9 cellular contexts compared by ENCODE assay signal in genomic region chr21:30434033-30434631, GRCh38. TPM values are rescaled to one million over a fixed set of nuclear protein-coding genes. Genes with fewer than 3 reads are reported as not detected.
DNase-seq lines count a peak whose midpoint lies in the region; ATAC-seq, FAIRE-seq and TF ChIP-seq lines count a peak whose summit lies in the region.
"Had no signal": no experiment of that assay in that cellular context is flagged by ENCODE, and none has a peak within 500 bp of the region (broad histone marks: within the 10 kb centered on the region; RNA-seq: fewer than 3 reads in every experiment).

No MANE protein-coding gene starts in this region.

- DNase-seq in D721Med (ENCODE audit: insufficient read length, low spot score) (no peak), GM23338 (ENCODE audit: low spot score) (peak; percentile 86), NCI-H524 (lab: John Stamatoyannopoulos, UW) (peak; percentile 18 to 55), astrocyte of the hippocampus (ENCODE audit: low read depth, low spot score) (peak; percentile 37), HepG2 (ENCODE audit: low spot score) (no peak)
- DNase-seq in central memory CD4-positive, alpha-beta T cell = no peak
- no peak for DNase-seq in activated T-helper 2 cell treated with anti-CD3 and anti-CD28 coated beads, Interferon-gamma antibody, Interleukin-2, Interleukin-4, amounts not matched to agents 10 μg/mL and 5 μg/mL and 100 μg/mL, durations not matched to agents 14 hours and 24 hours and 36 hours (ENCODE audit: low spot score)

- no peaks in the 10 kb centered on the region for H3K27me3 ChIP-seq in GM23338 (ENCODE audit: insufficient read depth)
- no peaks in the 10 kb centered on the region for H3K27me3 ChIP-seq in HepG2 (ENCODE audit: control insufficient read depth in 1 of 2, insufficient read depth in 2 of 2, low read length in 2 of 2)

- no peaks in the 10 kb centered on the region for H3K36me3 ChIP-seq in GM23338 (ENCODE audit: insufficient read depth)
- H3K36me3 ChIP-seq in HepG2 (replicated peaks in 1 of 2; ENCODE audit: control insufficient read depth in 1 of 2, insufficient read depth in 2 of 2, low read length in 2 of 2) = no peaks in the 10 kb centered on the region

- H3K4me3 ChIP-seq in GM23338 = no peak overlapping the region
- no peak overlapping the region for H3K4me3 ChIP-seq in HepG2 (replicated peaks in 1 of 3; ENCODE audit: insufficient read depth in 1 of 3, low read depth in 2 of 3, low read length in 3 of 3)

- H3K4me3 Mint-ChIP-seq in GM23338 = no peak overlapping the region
- no peak overlapping the region for H3K4me3 Mint-ChIP-seq in activated T-helper 2 cell treated with anti-CD3 and anti-CD28 coated beads, Interferon-gamma antibody, Interleukin-2, Interleukin-4, amounts not matched to agents 10 μg/mL and 5 μg/mL and 100 μg/mL, durations not matched to agents 14 hours and 24 hours and 36 hours (ENCODE audit: low read depth)

- no peak for TF ChIP-seq EP300 in HepG2 (IDR thresholded peaks at IDR 0.05; ENCODE audit: low read depth in 2 of 2, low read length in 2 of 2)
- no peak for TF ChIP-seq EP300 in HepG2 (CRISPR knock-in tag; IDR thresholded peaks at IDR 0.05; ENCODE audit: borderline replicate concordance)

- 5% methylated on average over 10 of the region's 10 CpGs for WGBS in HepG2 (ENCODE audit: low lambda C conversion rate)

- in situ Hi-C loops in HepG2 (cut with HindIII; ENCODE audit: extremely low pct_ligation_motif_present, low pct_unique_long_range_greater_than_20kb) = no loop called here

- H2AFZ ChIP-seq in GM23338 (no peak overlapping the region), HepG2 (ENCODE audit: low read length) (no peak overlapping the region)

- BruUV-seq in HepG2 (replicated peaks; lab: Mats Ljungman, UMichigan) = no TSS peak

- no peaks in the 10 kb centered on the region for H3F3A ChIP-seq in GM23338 (replicated peaks; ENCODE audit: low read depth)

- POLR2A ChIA-PET in HepG2 (lab: Yijun Ruan, JAX) = no interaction called here

- no peak for TF ChIP-seq RAD21 in HepG2 (CRISPR knock-in tag; IDR thresholded peaks at IDR 0.05)

- no peak overlapping the region for H3K4me2 ChIP-seq in GM23338
- no peak overlapping the region for H3K4me2 ChIP-seq in HepG2 (ENCODE audit: low read depth, low read length)

- TF ChIP-seq CTCF in D721Med (IDR thresholded peaks at IDR 0.05; ENCODE audit: insufficient read depth, missing control alignments) = peak; percentile 43
- TF ChIP-seq CTCF in GM23338 (conservative IDR thresholded peaks at IDR 0.05; ENCODE audit: low read depth in 2 of 2) = peak; percentile 65 to 73
- TF ChIP-seq CTCF in HepG2 (CRISPR knock-in tag; IDR thresholded peaks at IDR 0.05) = peak; percentile 46

- H3K79me2 ChIP-seq in GM23338 (replicated peaks; ENCODE audit: insufficient read depth) (no peaks in the 10 kb centered on the region), HepG2 (ENCODE audit: insufficient read depth, low read length) (no peaks in the 10 kb centered on the region)

- H3K4me1 ChIP-seq in GM23338 (ENCODE audit: insufficient read depth) (no peaks in the 10 kb centered on the region), HepG2 (ENCODE audit: insufficient read depth, low read length) (no peaks in the 10 kb centered on the region)

- no peaks in the 10 kb centered on the region for H3K9me3 Mint-ChIP-seq in GM23338
- no peaks in the 10 kb centered on the region for H3K9me3 Mint-ChIP-seq in activated T-helper 2 cell treated with anti-CD3 and anti-CD28 coated beads, Interferon-gamma antibody, Interleukin-2, Interleukin-4, amounts not matched to agents 10 μg/mL and 5 μg/mL and 100 μg/mL, durations not matched to agents 14 hours and 24 hours and 36 hours

- no peak overlapping the region for H3K27ac ChIP-seq in GM23338 (ENCODE audit: low read depth)
- no peak overlapping the region for H3K27ac ChIP-seq in HepG2 (ENCODE audit: extremely low read length, insufficient read depth, low read length)

- FAIRE-seq in D721Med (lab: Jason Lieb, UNC) (peak; percentile 41), HepG2 (lab: Jason Lieb, UNC) (peak; percentile 48)

- H4K20me1 ChIP-seq in GM23338 (replicated peaks; ENCODE audit: insufficient read depth) (no peaks in the 10 kb centered on the region), HepG2 (ENCODE audit: insufficient read depth, low read length) (no peaks in the 10 kb centered on the region)

- no peaks in the 10 kb centered on the region for H3K36me3 Mint-ChIP-seq in GM23338 (ENCODE audit: low read depth)
- no peaks in the 10 kb centered on the region for H3K36me3 Mint-ChIP-seq in activated T-helper 2 cell treated with anti-CD3 and anti-CD28 coated beads, Interferon-gamma antibody, Interleukin-2, Interleukin-4, amounts not matched to agents 10 μg/mL and 5 μg/mL and 100 μg/mL, durations not matched to agents 14 hours and 24 hours and 36 hours (ENCODE audit: low read depth)

- no peak overlapping the region for H3K9ac ChIP-seq in HepG2 (ENCODE audit: insufficient read depth, low read depth, low read length)

- peak; percentile 91 for ATAC-seq in GM23338
- peak; percentile 83 for ATAC-seq in HepG2
- no peak for ATAC-seq in GM21515 (IDR thresholded peaks at IDR 0.05; ENCODE audit: unreplicated experiment)

- no peak for TF ChIP-seq POLR2A in HepG2 (IDR thresholded peaks at IDR 0.05; ENCODE audit: insufficient read depth in 1 of 2, low read depth in 2 of 2, low read length in 2 of 2)

- H3K27me3 Mint-ChIP-seq in GM23338 (ENCODE audit: insufficient read depth, low read depth, poor library complexity) = no peaks in the 10 kb centered on the region
- no peaks in the 10 kb centered on the region for H3K27me3 Mint-ChIP-seq in activated T-helper 2 cell treated with anti-CD3 and anti-CD28 coated beads, Interferon-gamma antibody, Interleukin-2, Interleukin-4, amounts not matched to agents 10 μg/mL and 5 μg/mL and 100 μg/mL, durations not matched to agents 14 hours and 24 hours and 36 hours (ENCODE audit: low read depth)

- H3K27ac Mint-ChIP-seq in GM23338 = peak overlapping the region; percentile 30; the same call in 1 of the 2 replicates
- no peak overlapping the region for H3K27ac Mint-ChIP-seq in activated T-helper 2 cell treated with anti-CD3 and anti-CD28 coated beads, Interferon-gamma antibody, Interleukin-2, Interleukin-4, amounts not matched to agents 10 μg/mL and 5 μg/mL and 100 μg/mL, durations not matched to agents 14 hours and 24 hours and 36 hours

- peaks cover 77% of the 10 kb centered on the region for H3K9me3 ChIP-seq in HepG2 (ENCODE audit: low read length)

- intact Hi-C loops in HepG2 (cut with micrococcal nuclease; ENCODE audit: unreplicated experiment) = no loop called here
- intact Hi-C loops in activated T-helper 2 cell treated with anti-CD3 and anti-CD28 coated beads, Interferon-gamma antibody, Interleukin-2, Interleukin-4, amounts not matched to agents 10 μg/mL and 5 μg/mL and 100 μg/mL, durations not matched to agents 14 hours and 24 hours and 36 hours (cut with micrococcal nuclease) = no loop called here

- no peaks in the 10 kb centered on the region for H3K9me2 ChIP-seq in GM23338 (ENCODE audit: insufficient read depth)

- peaks cover 9% of the 10 kb centered on the region for H3K4me1 Mint-ChIP-seq in GM23338
- no peaks in the 10 kb centered on the region for H3K4me1 Mint-ChIP-seq in activated T-helper 2 cell treated with anti-CD3 and anti-CD28 coated beads, Interferon-gamma antibody, Interleukin-2, Interleukin-4, amounts not matched to agents 10 μg/mL and 5 μg/mL and 100 μg/mL, durations not matched to agents 14 hours and 24 hours and 36 hours (ENCODE audit: low read depth)

- CTCF ChIA-PET in HepG2 (lab: Yijun Ruan, JAX; ENCODE audit: low intra/inter-chr PET ratio, low total read pairs) = no interaction called here

RNA-seq across cellular contexts. Expression of gene KRTAP13-4, which starts 4.1 kb away (rescaled TPM):
- total RNA-seq in GM23338 (2014; rRNA removed; shearing (Covaris generic)) = not detected in 2 replicates
- polyA plus RNA-seq in GM23338 (2016; fragmentation: Nextera tagmentation; extraction: Ambion mirVana) = not detected in 2 replicates
- total RNA-seq in HepG2 (2016; rRNA removed; fragmentation: Illumina TruSeq; extraction: Trizol) = not detected in 2 replicates
- total RNA-seq in HepG2 (2016; cell fraction: cytosol; rRNA removed; fragmentation: Illumina TruSeq; extraction: Trizol; ENCODE audit: low read depth) = not detected in 2 replicates
- not detected in 2 replicates for total RNA-seq in HepG2 (2016; cell fraction: insoluble cytoplasmic fraction; rRNA removed; fragmentation: Illumina TruSeq; extraction: Trizol)
- not detected in 2 replicates for total RNA-seq in HepG2 (2016; cell fraction: membrane; rRNA removed; fragmentation: Illumina TruSeq; extraction: Trizol)
- total RNA-seq in HepG2 (2016; cell fraction: nucleus; rRNA removed; fragmentation: Illumina TruSeq; extraction: Trizol) = not detected in 2 replicates
- not detected in 2 replicates for polyA plus RNA-seq in HepG2 (2011; rRNA removed)
- polyA plus RNA-seq in HepG2 (2011; cell fraction: cytosol; rRNA removed) = not detected in 2 replicates
- not detected in 2 replicates for polyA plus RNA-seq in HepG2 (2011; cell fraction: nucleus; rRNA removed)
- not detected in 2 replicates for polyA plus RNA-seq in HepG2 (2012)
- polyA plus RNA-seq in HepG2 (2016; cell fraction: cytosol; fragmentation: Illumina TruSeq; extraction: Trizol; ENCODE audit: low read depth) = not detected in 2 replicates
- not detected in 2 replicates for polyA plus RNA-seq in HepG2 (2016; cell fraction: insoluble cytoplasmic fraction; fragmentation: Illumina TruSeq; extraction: Trizol; ENCODE audit: low read depth)
- polyA plus RNA-seq in HepG2 (2016; cell fraction: membrane; fragmentation: Illumina TruSeq; extraction: Trizol; ENCODE audit: low read depth) = not detected in 2 replicates
- polyA plus RNA-seq in HepG2 (2016; cell fraction: nucleus; fragmentation: Illumina TruSeq; extraction: Trizol; ENCODE audit: insufficient read depth, low read depth) = not detected in 2 replicates
- not detected in 2 replicates for polyA minus RNA-seq in HepG2 (2011; rRNA and poly(A)+ RNA removed; ENCODE audit: low replicate concordance)
- polyA minus RNA-seq in HepG2 (2011; cell fraction: cytosol; rRNA and poly(A)+ RNA removed) = not detected in 2 replicates
- not detected in 2 replicates for polyA minus RNA-seq in HepG2 (2011; cell fraction: nucleus; rRNA and poly(A)+ RNA removed)
- not detected in 2 replicates for total RNA-seq in activated T-helper 2 cell treated with anti-CD3 and anti-CD28 coated beads, Interferon-gamma antibody, Interleukin-2, Interleukin-4, amounts not matched to agents 10 μg/mL and 5 μg/mL and 100 μg/mL, durations not matched to agents 14 hours and 24 hours and 36 hours
- total RNA-seq: urinary bladder had no signal
- polyA plus RNA-seq: urinary bladder had no signal

RNA-seq across cellular contexts. Expression of gene KRTAP15-1, which starts 5.9 kb away (rescaled TPM):
- total RNA-seq in GM23338 (2014; rRNA removed; shearing (Covaris generic)) = not detected in 2 replicates
- polyA plus RNA-seq in GM23338 (2016; fragmentation: Nextera tagmentation; extraction: Ambion mirVana) (not detected in 2 replicates), HepG2 (2011; rRNA removed) (not detected in 2 replicates)
- not detected in 2 replicates for total RNA-seq in HepG2 (2016; rRNA removed; fragmentation: Illumina TruSeq; extraction: Trizol)
- total RNA-seq in HepG2 (2016; cell fraction: cytosol; rRNA removed; fragmentation: Illumina TruSeq; extraction: Trizol; ENCODE audit: low read depth) = not detected in 2 replicates
- not detected in 2 replicates for total RNA-seq in HepG2 (2016; cell fraction: insoluble cytoplasmic fraction; rRNA removed; fragmentation: Illumina TruSeq; extraction: Trizol)
- total RNA-seq in HepG2 (2016; cell fraction: membrane; rRNA removed; fragmentation: Illumina TruSeq; extraction: Trizol) = not detected in 2 replicates
- not detected in 2 replicates for total RNA-seq in HepG2 (2016; cell fraction: nucleus; rRNA removed; fragmentation: Illumina TruSeq; extraction: Trizol)
- not detected in 2 replicates for polyA plus RNA-seq in HepG2 (2011; cell fraction: cytosol; rRNA removed)
- polyA plus RNA-seq in HepG2 (2011; cell fraction: nucleus; rRNA removed) = not detected in 2 replicates
- polyA plus RNA-seq in HepG2 (2012) = not detected in 2 replicates
- polyA plus RNA-seq in HepG2 (2016; cell fraction: cytosol; fragmentation: Illumina TruSeq; extraction: Trizol; ENCODE audit: low read depth) = not detected in 2 replicates
- not detected in 2 replicates for polyA plus RNA-seq in HepG2 (2016; cell fraction: insoluble cytoplasmic fraction; fragmentation: Illumina TruSeq; extraction: Trizol; ENCODE audit: low read depth)
- not detected in 2 replicates for polyA plus RNA-seq in HepG2 (2016; cell fraction: membrane; fragmentation: Illumina TruSeq; extraction: Trizol; ENCODE audit: low read depth)
- not detected in 2 replicates for polyA plus RNA-seq in HepG2 (2016; cell fraction: nucleus; fragmentation: Illumina TruSeq; extraction: Trizol; ENCODE audit: insufficient read depth, low read depth)
- not detected in 2 replicates for polyA minus RNA-seq in HepG2 (2011; rRNA and poly(A)+ RNA removed; ENCODE audit: low replicate concordance)
- polyA minus RNA-seq in HepG2 (2011; cell fraction: cytosol; rRNA and poly(A)+ RNA removed) = not detected in 2 replicates
- polyA minus RNA-seq in HepG2 (2011; cell fraction: nucleus; rRNA and poly(A)+ RNA removed) = not detected in 2 replicates
- total RNA-seq in activated T-helper 2 cell treated with anti-CD3 and anti-CD28 coated beads, Interferon-gamma antibody, Interleukin-2, Interleukin-4, amounts not matched to agents 10 μg/mL and 5 μg/mL and 100 μg/mL, durations not matched to agents 14 hours and 24 hours and 36 hours = not detected in 2 replicates
- total RNA-seq: urinary bladder had no signal
- polyA plus RNA-seq: urinary bladder had no signal

RNA-seq across cellular contexts. Expression of gene KRTAP13-3, which starts 8.4 kb away (rescaled TPM):
- total RNA-seq in GM23338 (2014; rRNA removed; shearing (Covaris generic)) = not detected in 2 replicates
- not detected in 2 replicates for polyA plus RNA-seq in GM23338 (2016; fragmentation: Nextera tagmentation; extraction: Ambion mirVana)
- total RNA-seq in HepG2 (2016; rRNA removed; fragmentation: Illumina TruSeq; extraction: Trizol) = not detected in 2 replicates
- total RNA-seq in HepG2 (2016; cell fraction: cytosol; rRNA removed; fragmentation: Illumina TruSeq; extraction: Trizol; ENCODE audit: low read depth) = not detected in 2 replicates
- not detected in 2 replicates for total RNA-seq in HepG2 (2016; cell fraction: insoluble cytoplasmic fraction; rRNA removed; fragmentation: Illumina TruSeq; extraction: Trizol)
- total RNA-seq in HepG2 (2016; cell fraction: membrane; rRNA removed; fragmentation: Illumina TruSeq; extraction: Trizol) = not detected in 2 replicates
- not detected in 2 replicates for total RNA-seq in HepG2 (2016; cell fraction: nucleus; rRNA removed; fragmentation: Illumina TruSeq; extraction: Trizol)
- not detected in 2 replicates for polyA plus RNA-seq in HepG2 (2011; rRNA removed)
- polyA plus RNA-seq in HepG2 (2011; cell fraction: cytosol; rRNA removed) = not detected in 2 replicates
- polyA plus RNA-seq in HepG2 (2011; cell fraction: nucleus; rRNA removed) = not detected in 2 replicates
- not detected in 2 replicates for polyA plus RNA-seq in HepG2 (2012)
- polyA plus RNA-seq in HepG2 (2016; cell fraction: cytosol; fragmentation: Illumina TruSeq; extraction: Trizol; ENCODE audit: low read depth) = not detected in 2 replicates
- not detected in 2 replicates for polyA plus RNA-seq in HepG2 (2016; cell fraction: insoluble cytoplasmic fraction; fragmentation: Illumina TruSeq; extraction: Trizol; ENCODE audit: low read depth)
- not detected in 2 replicates for polyA plus RNA-seq in HepG2 (2016; cell fraction: membrane; fragmentation: Illumina TruSeq; extraction: Trizol; ENCODE audit: low read depth)
- polyA plus RNA-seq in HepG2 (2016; cell fraction: nucleus; fragmentation: Illumina TruSeq; extraction: Trizol; ENCODE audit: insufficient read depth, low read depth) = not detected in 2 replicates
- polyA minus RNA-seq in HepG2 (2011; rRNA and poly(A)+ RNA removed; ENCODE audit: low replicate concordance) = not detected in 2 replicates
- polyA minus RNA-seq in HepG2 (2011; cell fraction: cytosol; rRNA and poly(A)+ RNA removed) = not detected in 2 replicates
- polyA minus RNA-seq in HepG2 (2011; cell fraction: nucleus; rRNA and poly(A)+ RNA removed) = not detected in 2 replicates
- not detected in 2 replicates for total RNA-seq in activated T-helper 2 cell treated with anti-CD3 and anti-CD28 coated beads, Interferon-gamma antibody, Interleukin-2, Interleukin-4, amounts not matched to agents 10 μg/mL and 5 μg/mL and 100 μg/mL, durations not matched to agents 14 hours and 24 hours and 36 hours
- total RNA-seq: urinary bladder had no signal
- polyA plus RNA-seq: urinary bladder had no signal

RNA-seq across cellular contexts. Expression of gene KRTAP13-1, which starts 38.3 kb away (rescaled TPM):
- total RNA-seq in GM23338 (2014; rRNA removed; shearing (Covaris generic)) = not detected in 2 replicates
- polyA plus RNA-seq in GM23338 (2016; fragmentation: Nextera tagmentation; extraction: Ambion mirVana) (not detected in 2 replicates), HepG2 (2011; rRNA removed) (not detected in 2 replicates)
- total RNA-seq in HepG2 (2016; rRNA removed; fragmentation: Illumina TruSeq; extraction: Trizol) = not detected in 2 replicates
- not detected in 2 replicates for total RNA-seq in HepG2 (2016; cell fraction: cytosol; rRNA removed; fragmentation: Illumina TruSeq; extraction: Trizol; ENCODE audit: low read depth)
- total RNA-seq in HepG2 (2016; cell fraction: insoluble cytoplasmic fraction; rRNA removed; fragmentation: Illumina TruSeq; extraction: Trizol) = not detected in 2 replicates
- not detected in 2 replicates for total RNA-seq in HepG2 (2016; cell fraction: membrane; rRNA removed; fragmentation: Illumina TruSeq; extraction: Trizol)
- total RNA-seq in HepG2 (2016; cell fraction: nucleus; rRNA removed; fragmentation: Illumina TruSeq; extraction: Trizol) = not detected in 2 replicates
- not detected in 2 replicates for polyA plus RNA-seq in HepG2 (2011; cell fraction: cytosol; rRNA removed)
- not detected in 2 replicates for polyA plus RNA-seq in HepG2 (2011; cell fraction: nucleus; rRNA removed)
- polyA plus RNA-seq in HepG2 (2012) = not detected in 2 replicates
- not detected in 2 replicates for polyA plus RNA-seq in HepG2 (2016; cell fraction: cytosol; fragmentation: Illumina TruSeq; extraction: Trizol; ENCODE audit: low read depth)
- polyA plus RNA-seq in HepG2 (2016; cell fraction: insoluble cytoplasmic fraction; fragmentation: Illumina TruSeq; extraction: Trizol; ENCODE audit: low read depth) = not detected in 2 replicates
- polyA plus RNA-seq in HepG2 (2016; cell fraction: membrane; fragmentation: Illumina TruSeq; extraction: Trizol; ENCODE audit: low read depth) = not detected in 2 replicates
- not detected in 2 replicates for polyA plus RNA-seq in HepG2 (2016; cell fraction: nucleus; fragmentation: Illumina TruSeq; extraction: Trizol; ENCODE audit: insufficient read depth, low read depth)
- not detected in 2 replicates for polyA minus RNA-seq in HepG2 (2011; rRNA and poly(A)+ RNA removed; ENCODE audit: low replicate concordance)
- polyA minus RNA-seq in HepG2 (2011; cell fraction: cytosol; rRNA and poly(A)+ RNA removed) = not detected in 2 replicates
- polyA minus RNA-seq in HepG2 (2011; cell fraction: nucleus; rRNA and poly(A)+ RNA removed) = not detected in 2 replicates
- not detected in 2 replicates for total RNA-seq in activated T-helper 2 cell treated with anti-CD3 and anti-CD28 coated beads, Interferon-gamma antibody, Interleukin-2, Interleukin-4, amounts not matched to agents 10 μg/mL and 5 μg/mL and 100 μg/mL, durations not matched to agents 14 hours and 24 hours and 36 hours
- total RNA-seq: urinary bladder had no signal
- polyA plus RNA-seq: urinary bladder had no signal

RNA-seq across cellular contexts. Expression of gene KRTAP19-1, which starts 46.0 kb away (rescaled TPM):
- not detected in 2 replicates for total RNA-seq in GM23338 (2014; rRNA removed; shearing (Covaris generic))
- polyA plus RNA-seq in GM23338 (2016; fragmentation: Nextera tagmentation; extraction: Ambion mirVana) (not detected in 2 replicates), HepG2 (2011; rRNA removed) (not detected in 2 replicates)
- total RNA-seq in HepG2 (2016; rRNA removed; fragmentation: Illumina TruSeq; extraction: Trizol) = not detected in 2 replicates
- total RNA-seq in HepG2 (2016; cell fraction: cytosol; rRNA removed; fragmentation: Illumina TruSeq; extraction: Trizol; ENCODE audit: low read depth) = not detected in 2 replicates
- total RNA-seq in HepG2 (2016; cell fraction: insoluble cytoplasmic fraction; rRNA removed; fragmentation: Illumina TruSeq; extraction: Trizol) = not detected in 2 replicates
- total RNA-seq in HepG2 (2016; cell fraction: membrane; rRNA removed; fragmentation: Illumina TruSeq; extraction: Trizol) = not detected in 2 replicates
- total RNA-seq in HepG2 (2016; cell fraction: nucleus; rRNA removed; fragmentation: Illumina TruSeq; extraction: Trizol) = not detected in 2 replicates
- polyA plus RNA-seq in HepG2 (2011; cell fraction: cytosol; rRNA removed) = not detected in 2 replicates
- polyA plus RNA-seq in HepG2 (2011; cell fraction: nucleus; rRNA removed) = not detected in 2 replicates
- polyA plus RNA-seq in HepG2 (2012) = not detected in 2 replicates
- not detected in 2 replicates for polyA plus RNA-seq in HepG2 (2016; cell fraction: cytosol; fragmentation: Illumina TruSeq; extraction: Trizol; ENCODE audit: low read depth)
- not detected in 2 replicates for polyA plus RNA-seq in HepG2 (2016; cell fraction: insoluble cytoplasmic fraction; fragmentation: Illumina TruSeq; extraction: Trizol; ENCODE audit: low read depth)
- not detected in 2 replicates for polyA plus RNA-seq in HepG2 (2016; cell fraction: membrane; fragmentation: Illumina TruSeq; extraction: Trizol; ENCODE audit: low read depth)
- not detected in 2 replicates for polyA plus RNA-seq in HepG2 (2016; cell fraction: nucleus; fragmentation: Illumina TruSeq; extraction: Trizol; ENCODE audit: insufficient read depth, low read depth)
- polyA minus RNA-seq in HepG2 (2011; rRNA and poly(A)+ RNA removed; ENCODE audit: low replicate concordance) = not detected in 2 replicates
- polyA minus RNA-seq in HepG2 (2011; cell fraction: cytosol; rRNA and poly(A)+ RNA removed) = not detected in 2 replicates
- not detected in 2 replicates for polyA minus RNA-seq in HepG2 (2011; cell fraction: nucleus; rRNA and poly(A)+ RNA removed)
- total RNA-seq in activated T-helper 2 cell treated with anti-CD3 and anti-CD28 coated beads, Interferon-gamma antibody, Interleukin-2, Interleukin-4, amounts not matched to agents 10 μg/mL and 5 μg/mL and 100 μg/mL, durations not matched to agents 14 hours and 24 hours and 36 hours = not detected in 2 replicates
- total RNA-seq: urinary bladder had no signal
- polyA plus RNA-seq: urinary bladder had no signal

Comparison
In these comparisons a context has a peak if more than half of its experiments do, and no peak if none do; other contexts are left out.
1. DNase-seq: peak in GM23338 (single experiment), NCI-H524 (2 of 2) and astrocyte of the hippocampus (single experiment); none in D721Med (single experiment), HepG2 (single experiment), central memory CD4-positive, alpha-beta T cell (single experiment) and activated T-helper 2 cell treated with anti-CD3 and anti-CD28 coated beads, Interferon-gamma antibody, Interleukin-2, Interleukin-4, amounts not matched to agents 10 μg/mL and 5 μg/mL and 100 μg/mL, durations not matched to agents 14 hours and 24 hours and 36 hours (single experiment).
2. Peak in every context shown above with its lines, with median percentiles within 50 percentile points of each other: CTCF ChIP-seq.